ENCODE assay signal across 8 cellular contexts in the genomic region with DNA sequence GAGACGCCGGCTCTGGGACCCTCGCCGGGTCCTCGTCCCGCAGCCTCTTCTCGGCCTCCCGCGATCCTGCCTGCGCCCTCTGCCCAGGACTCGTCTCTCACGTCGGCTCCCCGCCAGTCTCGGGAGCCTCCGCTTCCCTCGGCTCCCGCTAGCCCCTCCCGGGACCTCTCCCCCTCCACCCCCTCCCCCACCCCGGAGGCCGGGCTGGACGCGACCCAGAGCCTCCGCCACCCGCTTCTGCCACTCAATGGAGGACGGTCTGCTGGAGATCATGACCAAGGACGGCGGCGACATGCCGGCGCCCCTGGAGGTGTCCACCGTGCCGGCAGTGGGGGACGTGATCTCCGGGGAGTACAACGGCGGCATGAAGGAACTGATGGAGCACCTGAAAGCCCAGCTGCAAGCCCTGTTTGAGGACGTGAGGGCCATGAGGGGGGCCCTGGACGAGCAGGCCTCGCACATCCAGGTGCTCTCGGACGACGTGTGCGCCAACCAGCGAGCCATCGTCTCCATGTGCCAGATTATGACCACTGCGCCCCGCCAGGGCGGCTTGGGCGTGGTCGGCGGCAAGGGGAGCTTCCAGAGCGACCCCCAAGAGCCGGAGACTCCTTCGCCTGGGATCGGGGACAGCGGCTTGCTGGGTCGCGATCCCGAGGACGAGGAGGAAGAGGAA. TPM values are rescaled to one million over a fixed set of nuclear protein-coding genes. Genes with fewer than 3 reads are reported as not detected.
A peak's percentile ranks its signal among the peaks of the same experiment; 100 is the strongest.
DNase-seq lines count a peak whose midpoint lies in the region; ATAC-seq and TF ChIP-seq lines count a peak whose summit lies in the region.

No MANE protein-coding gene starts in this region.

- no peaks in the 10 kb centered on the region for H3K9me3 ChIP-seq in OCI-LY7 (ENCODE audit: low read length)

- ATAC-seq in natural killer cell (peak in 2 of 3 donors; percentile 11 to 17), HG03342 (IDR thresholded peaks at IDR 0.05; ENCODE audit: unreplicated experiment) (no peak), HG03457 (IDR thresholded peaks at IDR 0.05; ENCODE audit: unreplicated experiment) (no peak)

- H3K79me2 ChIP-seq in OCI-LY7 (ENCODE audit: insufficient read depth, low read depth, low read length) = no peaks in the 10 kb centered on the region

- BruUV-seq in OCI-LY7 (replicated peaks; lab: Mats Ljungman, UMichigan) = no TSS peak

- no peak for TF ChIP-seq CTCF in OCI-LY7 (conservative IDR thresholded peaks at IDR 0.05; ENCODE audit: low read length)
- TF ChIP-seq CTCF in natural killer cell (IDR thresholded peaks at IDR 0.05) = no peak

- no peaks in the 10 kb centered on the region for H3K36me3 ChIP-seq in OCI-LY7 (ENCODE audit: insufficient read depth, low read length)

- CTCF ChIA-PET in OCI-LY7 (lab: Charles Lee; ENCODE audit: unreplicated experiment) = no interaction called here

- peaks cover 8% of the 10 kb centered on the region for H3K4me1 ChIP-seq in OCI-LY7 (ENCODE audit: insufficient read depth, low read length, poor library complexity, severe bottlenecking)

- peak overlapping the region; percentile 56 for H3K27ac Mint-ChIP-seq in dendritic cell treated with granulocyte-macrophage colony-stimulating factor and Interleukin-4, amounts not matched to agents 40 ng/mL and 50 ng/mL, for 4 days
- H3K27ac Mint-ChIP-seq in natural killer cell = peak overlapping the region in 1 of 2 donors; percentile 89

- peak overlapping the region; percentile 98 for H2AFZ ChIP-seq in OCI-LY7 (ENCODE audit: low read length)

- no peaks in the 10 kb centered on the region for H4K20me1 ChIP-seq in OCI-LY7 (ENCODE audit: insufficient read depth, low read length)

- H3K27ac ChIP-seq in OCI-LY7 (ENCODE audit: low read depth, low read length, poor library complexity, severe bottlenecking) = no peak overlapping the region

- intact Hi-C loops in OCI-LY7 (cut with micrococcal nuclease; ENCODE audit: unreplicated experiment) (loop anchor here (5.0 kb wide), 1 partner anchor 433 kb away; no protein-coding TSS in a partner anchor), natural killer cell (cut with micrococcal nuclease) (loop anchor here (10.0 kb wide), 1 partner anchor 271 kb away; no protein-coding TSS in a partner anchor)
- intact Hi-C loops in dendritic cell treated with granulocyte-macrophage colony-stimulating factor and Interleukin-4, amounts not matched to agents 40 ng/mL and 50 ng/mL, for 4 days (cut with micrococcal nuclease) = no loop called here

- peak overlapping the region; percentile 78 for H3K4me3 ChIP-seq in OCI-LY7 (ENCODE audit: low read depth, low read length, poor library complexity, severe bottlenecking)

- peaks cover 68% of the 10 kb centered on the region for H3K27me3 Mint-ChIP-seq in dendritic cell treated with granulocyte-macrophage colony-stimulating factor and Interleukin-4, amounts not matched to agents 40 ng/mL and 50 ng/mL, for 4 days
- H3K27me3 Mint-ChIP-seq in natural killer cell (ENCODE audit: low read depth in 2 of 2) = peaks cover 44% of the 10 kb centered on the region in 2 donors

- H3K36me3 Mint-ChIP-seq in dendritic cell treated with granulocyte-macrophage colony-stimulating factor and Interleukin-4, amounts not matched to agents 40 ng/mL and 50 ng/mL, for 4 days (ENCODE audit: low read depth) = no peaks in the 10 kb centered on the region
- H3K36me3 Mint-ChIP-seq in natural killer cell = no peaks in the 10 kb centered on the region

- peak; percentile 11 for DNase-seq in Daoy (ENCODE audit: low read depth)
- DNase-seq in OCI-LY7 (ENCODE audit: low spot score) = no peak
- no peak for DNase-seq in natural killer cell
- no peak for DNase-seq in UCSD-AML1 (lab: John Stamatoyannopoulos, UW; ENCODE audit: unreplicated experiment)
- DNase-seq in OCI-M2 (lab: John Stamatoyannopoulos, UW; ENCODE audit: unreplicated experiment) = no peak

- H3K9me2 ChIP-seq in OCI-LY7 (ENCODE audit: insufficient read depth, low read length) = no peaks in the 10 kb centered on the region

- H3K4me2 ChIP-seq in OCI-LY7 (ENCODE audit: low read length) = peak overlapping the region; percentile 68

- H3K9me3 Mint-ChIP-seq in dendritic cell treated with granulocyte-macrophage colony-stimulating factor and Interleukin-4, amounts not matched to agents 40 ng/mL and 50 ng/mL, for 4 days = no peaks in the 10 kb centered on the region
- no peaks in the 10 kb centered on the region for H3K9me3 Mint-ChIP-seq in natural killer cell

- H3K4me1 Mint-ChIP-seq in dendritic cell treated with granulocyte-macrophage colony-stimulating factor and Interleukin-4, amounts not matched to agents 40 ng/mL and 50 ng/mL, for 4 days (ENCODE audit: low read depth) = peaks cover 18% of the 10 kb centered on the region
- peaks cover 18 to 23% of the 10 kb centered on the region in 2 donors for H3K4me1 Mint-ChIP-seq in natural killer cell

- peak overlapping the region; percentile 82 for H3K4me3 Mint-ChIP-seq in dendritic cell treated with granulocyte-macrophage colony-stimulating factor and Interleukin-4, amounts not matched to agents 40 ng/mL and 50 ng/mL, for 4 days
- H3K4me3 Mint-ChIP-seq in natural killer cell = peak overlapping the region; percentile 91

- POLR2A ChIA-PET in OCI-LY7 (lab: Charles Lee) = interaction anchor here (0.5 to 1.6 kb wide), 3 partner anchors 16 to 488 kb away, joined by 4 to 12 read pairs (median 7); no protein-coding TSS in a partner anchor

RNA-seq across cellular contexts. Expression of gene CCDC184, which starts 0.6 kb away (rescaled TPM):
- 0.40 and 0.51 TPM in 2 replicates for total RNA-seq in Daoy (2014; rRNA removed; shearing (Covaris generic))
- total RNA-seq in OCI-LY7 (2014; rRNA removed; shearing (Covaris generic)) = not detected in 2 replicates
- total RNA-seq in OCI-LY7 (2022) (not detected in 2 replicates), natural killer cell (1 to 10 TPM; 3.0 to 6.2 (median 4.2) TPM)

RNA-seq across cellular contexts. Expression of gene OR10AD1, which starts 19.1 kb away (rescaled TPM):
- total RNA-seq in Daoy (2014; rRNA removed; shearing (Covaris generic)) = not detected in 2 replicates
- not detected in 2 replicates for total RNA-seq in OCI-LY7 (2014; rRNA removed; shearing (Covaris generic))
- total RNA-seq in OCI-LY7 (2022) (not detected in 2 replicates), natural killer cell (not detected)

RNA-seq across cellular contexts. Expression of gene ASB8, which starts 26.7 kb away (rescaled TPM):
- 21.2 and 26.6 TPM in 2 replicates for total RNA-seq in Daoy (2014; rRNA removed; shearing (Covaris generic))
- 19.9 and 26.6 TPM in 2 replicates for total RNA-seq in OCI-LY7 (2014; rRNA removed; shearing (Covaris generic))
- total RNA-seq in OCI-LY7 (2022) (39.3 and 41.5 TPM in 2 replicates), natural killer cell (10 to 100 TPM; 62.9 to 73.8 (median 71.3) TPM)

Comparison
In these comparisons a context has a peak if more than half of its experiments do, and no peak if none do; other contexts are left out.
1. ATAC-seq: peak in natural killer cell (2 of 3); none in HG03342 (single experiment) and HG03457 (single experiment).